10 cellular contexts compared by ENCODE assay signal in the genomic region with DNA sequence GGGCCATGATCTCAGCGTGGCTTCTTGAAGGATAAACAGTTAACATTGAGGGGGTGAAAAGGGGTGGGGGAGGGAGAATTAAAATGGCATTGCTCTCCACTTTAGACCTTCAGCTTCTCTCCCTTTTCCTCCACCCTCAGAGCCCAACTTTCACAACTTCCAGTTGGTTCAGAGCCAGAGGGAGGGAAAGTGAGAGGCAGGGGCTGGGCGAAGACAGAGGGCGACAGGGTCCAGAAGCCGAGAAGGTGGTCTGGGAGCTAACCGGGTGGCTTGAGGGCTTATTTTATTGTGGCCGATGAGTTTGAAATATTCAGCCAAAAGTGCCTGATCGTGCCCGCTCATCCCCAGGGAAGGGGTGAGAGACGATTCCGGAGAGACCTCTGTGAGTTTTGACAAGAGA. TPM values are rescaled to one million over a fixed set of nuclear protein-coding genes. Genes with fewer than 3 reads are reported as not detected.
A peak's percentile ranks its signal among the peaks of the same experiment; 100 is the strongest.
DNase-seq lines count a peak whose midpoint lies in the region; ATAC-seq and TF ChIP-seq lines count a peak whose summit lies in the region.
"Had no signal": no experiment of that assay in that cellular context is flagged by ENCODE, and none has a peak within 500 bp of the region (broad histone marks: within the 10 kb centered on the region; RNA-seq: fewer than 3 reads in every experiment).

No MANE protein-coding gene starts in this region.

- H3K9me3 Mint-ChIP-seq in T-helper 1 cell treated with Interleukin-12 subunit alpha and Interleukin-12 subunit beta and Interleukin-4 antibody, amounts not matched to agents 30 μg/mL and 1 μg/mL, for 36 hours: no peaks in the 10 kb centered on the region

- TF ChIP-seq CTCF in body of pancreas (IDR thresholded peaks at IDR 0.05): no peak
- no peak for TF ChIP-seq CTCF in right lobe of liver (IDR thresholded peaks at IDR 0.05)

- H3K9ac ChIP-seq in stomach smooth muscle (ENCODE audit: low read length in 2 of 2): peak overlapping the region; percentile 23 to 75
- no peak overlapping the region for H3K9ac ChIP-seq in Karpas-422 (ENCODE audit: low read length)

- DNase-seq in T-helper 1 cell (no peak), body of pancreas (no peak), right lobe of liver (no peak), DMS79 treated with DMSO at 0.1 percent for 48 hours (lab: John Stamatoyannopoulos, UW) (no peak), Karpas-422 (no peak), hypothalamus (lab: John Stamatoyannopoulos, UW) (no peak)
- DNase-seq: activated naive CD4-positive, alpha-beta T cell had no signal

- WGBS in body of pancreas, 2 donors: 9 to 14% methylated on average over 10 of the region's 10 CpGs
- 10% methylated on average over 8 of the region's 10 CpGs for WGBS in right lobe of liver (ENCODE audit: insufficient coverage, low coverage, low lambda C conversion rate, missing lambda C conversion rate)

- peaks cover 0 to 18% of the 10 kb centered on the region in 2 donors for H3K27me3 ChIP-seq in body of pancreas
- H3K27me3 ChIP-seq in right lobe of liver: no peaks in the 10 kb centered on the region
- peaks cover 7 to 54% of the 10 kb centered on the region in 2 donors for H3K27me3 ChIP-seq in stomach smooth muscle (ENCODE audit: control insufficient read depth in 1 of 2, insufficient read depth in 2 of 2, low read length in 2 of 2)
- H3K27me3 ChIP-seq in Karpas-422 (ENCODE audit: low read length): no peaks in the 10 kb centered on the region

- H3K9me2 ChIP-seq in Karpas-422 (replicated peaks; ENCODE audit: insufficient read depth, low read length): no peaks in the 10 kb centered on the region

- H3K36me3 ChIP-seq in body of pancreas (replicated peaks in 1 of 2; ENCODE audit: insufficient read depth in 1 of 2, low read depth in 2 of 2) (no peaks in the 10 kb centered on the region), right lobe of liver (no peaks in the 10 kb centered on the region), stomach smooth muscle (ENCODE audit: control insufficient read depth in 2 of 2, insufficient read depth in 2 of 2, low read length in 2 of 2) (peaks cover 0 to 10% of the 10 kb centered on the region in 2 donors), Karpas-422 (ENCODE audit: insufficient read depth, low read length) (no peaks in the 10 kb centered on the region)

- H3K9me3 ChIP-seq in body of pancreas (no peaks in the 10 kb centered on the region), right lobe of liver (no peaks in the 10 kb centered on the region), stomach smooth muscle (ENCODE audit: control insufficient read depth in 2 of 2, low read length in 2 of 2) (no peaks in the 10 kb centered on the region), Karpas-422 (ENCODE audit: low read length) (no peaks in the 10 kb centered on the region)

- H3K36me3 Mint-ChIP-seq in T-helper 1 cell treated with Interleukin-12 subunit alpha and Interleukin-12 subunit beta and Interleukin-4 antibody, amounts not matched to agents 30 μg/mL and 1 μg/mL, for 36 hours (ENCODE audit: low read depth): no peaks in the 10 kb centered on the region

- no peak for ATAC-seq in body of pancreas
- peak in 1 of 4 donors; percentile 8 for ATAC-seq in right lobe of liver

- no peak overlapping the region for H3K4me2 ChIP-seq in Karpas-422 (ENCODE audit: low read depth, low read length, poor library complexity, severe bottlenecking)

- TF ChIP-seq POLR2A in body of pancreas (IDR thresholded peaks at IDR 0.05): no peak
- no peak for TF ChIP-seq POLR2A in right lobe of liver (IDR thresholded peaks at IDR 0.05)

- H3K4me3 Mint-ChIP-seq in T-helper 1 cell treated with Interleukin-12 subunit alpha and Interleukin-12 subunit beta and Interleukin-4 antibody, amounts not matched to agents 30 μg/mL and 1 μg/mL, for 36 hours: peak overlapping the region; percentile 70

- H2AFZ ChIP-seq in Karpas-422 (ENCODE audit: low read length): no peak overlapping the region
- H2AFZ ChIP-seq: PC-9 had no signal

- H3K27ac ChIP-seq in body of pancreas: peak overlapping the region in 3 of 4 donors; percentile 37 to 74 (median 60)
- H3K27ac ChIP-seq in right lobe of liver: peak overlapping the region; percentile 31 to 54 (median 43)
- peak overlapping the region; percentile 85 for H3K27ac ChIP-seq in stomach smooth muscle (ENCODE audit: low read length)
- no peak overlapping the region for H3K27ac ChIP-seq in Karpas-422 (ENCODE audit: low read length)
- H3K27ac ChIP-seq: PC-9 had no signal

- intact Hi-C loops in body of pancreas (cut with DNase I) (no loop called here), right lobe of liver (cut with DNase I) (no loop called here)

- H3K79me2 ChIP-seq in Karpas-422 (ENCODE audit: low read length): no peaks in the 10 kb centered on the region

- H3K27ac Mint-ChIP-seq in T-helper 1 cell treated with Interleukin-12 subunit alpha and Interleukin-12 subunit beta and Interleukin-4 antibody, amounts not matched to agents 30 μg/mL and 1 μg/mL, for 36 hours: no peak overlapping the region

- peak overlapping the region; percentile 17 to 33 for H3K4me3 ChIP-seq in body of pancreas
- peak overlapping the region; percentile 51 to 69 (median 66) for H3K4me3 ChIP-seq in right lobe of liver
- peak overlapping the region; percentile 45 to 85 for H3K4me3 ChIP-seq in stomach smooth muscle (ENCODE audit: low read length in 2 of 2)
- H3K4me3 ChIP-seq in Karpas-422 (ENCODE audit: low read length): no peak overlapping the region

- H4K20me1 ChIP-seq in Karpas-422 (ENCODE audit: insufficient read depth, low read depth, low read length): no peaks in the 10 kb centered on the region

- peaks cover 85% of the 10 kb centered on the region for H3K27me3 Mint-ChIP-seq in T-helper 1 cell treated with Interleukin-12 subunit alpha and Interleukin-12 subunit beta and Interleukin-4 antibody, amounts not matched to agents 30 μg/mL and 1 μg/mL, for 36 hours (ENCODE audit: low read depth)

- H3K4me1 Mint-ChIP-seq in T-helper 1 cell treated with Interleukin-12 subunit alpha and Interleukin-12 subunit beta and Interleukin-4 antibody, amounts not matched to agents 30 μg/mL and 1 μg/mL, for 36 hours (ENCODE audit: low read depth): peaks cover 14% of the 10 kb centered on the region

- peaks cover 48% of the 10 kb centered on the region for H3K4me1 ChIP-seq in body of pancreas
- H3K4me1 ChIP-seq in right lobe of liver: peaks cover 0 to 14% (median 3%) of the 10 kb centered on the region in 4 donors
- peaks cover 36% of the 10 kb centered on the region for H3K4me1 ChIP-seq in stomach smooth muscle (ENCODE audit: control insufficient read depth, insufficient read depth, low read length)
- no peaks in the 10 kb centered on the region for H3K4me1 ChIP-seq in Karpas-422 (ENCODE audit: low read length)

RNA-seq across cellular contexts. Expression of a gene that starts 4.1 kb away (rescaled TPM):
- 1 to 10 TPM; 5.9 to 8.3 TPM for total RNA-seq in body of pancreas
- 1 to 10 TPM; 1.8 to 3.1 (median 2.4) TPM for total RNA-seq in right lobe of liver
- total RNA-seq in Karpas-422 (2014; rRNA removed; shearing (Covaris generic); ENCODE audit: low replicate concordance): not detected in 2 replicates
